In genomic region chr10:97722980-97723379, GRCh38 we compare ENCODE assay signal across 25 cellular contexts. TPM values are rescaled to one million over a fixed set of nuclear protein-coding genes. Genes with fewer than 3 reads are reported as not detected.
DNase-seq lines count a peak whose midpoint lies in the region; ATAC-seq and TF ChIP-seq lines count a peak whose summit lies in the region.
"Had no signal": no experiment of that assay in that cellular context is flagged by ENCODE, and none has a peak within 500 bp of the region (broad histone marks: within the 10 kb centered on the region; RNA-seq: fewer than 3 reads in every experiment).

No MANE protein-coding gene starts in this region.

- TF ChIP-seq CTCF in IMR-90 (conservative IDR thresholded peaks at IDR 0.05; ENCODE audit: low read depth, low read length) (no peak), epithelial cell of esophagus (IDR thresholded peaks at IDR 0.05; ENCODE audit: insufficient read depth, low read depth, low read length, missing control alignments) (no peak)

- H3K27ac ChIP-seq in IMR-90 (ENCODE audit: insufficient read depth, low read length) (no peak overlapping the region), stomach smooth muscle (ENCODE audit: low read length) (peak overlapping the region; percentile 24)
- H3K27ac ChIP-seq: heart right ventricle, SJSA1 had no signal

- peaks cover 5% of the 10 kb centered on the region; the same call in 1 of the 2 replicates for H3K9me1 ChIP-seq in IMR-90 (ENCODE audit: insufficient read depth, low read length)

- H3K9me3 ChIP-seq in IMR-90 (ENCODE audit: control insufficient read depth, insufficient read depth, low read length) (no peaks in the 10 kb centered on the region), stomach smooth muscle (ENCODE audit: control insufficient read depth in 2 of 2, low read length in 2 of 2) (no peaks in the 10 kb centered on the region)
- H3K9me3 ChIP-seq: heart right ventricle, Peyer's patch, SJSA1 had no signal

- H4K8ac ChIP-seq in IMR-90 (ENCODE audit: low read depth in 2 of 2, low read length in 2 of 2): no peak overlapping the region

- no peak overlapping the region for H2AK9ac ChIP-seq in IMR-90 (replicated peaks; ENCODE audit: low read depth, low read length, poor library complexity)

- no peak overlapping the region for H2BK5ac ChIP-seq in IMR-90 (ENCODE audit: low read depth, low read length, poor library complexity, severe bottlenecking)

- H3K27me3 ChIP-seq in IMR-90 (ENCODE audit: control insufficient read depth, insufficient read depth, low read length) (no peaks in the 10 kb centered on the region), stomach smooth muscle (ENCODE audit: control insufficient read depth in 1 of 2, insufficient read depth in 2 of 2, low read length in 2 of 2) (no peaks in the 10 kb centered on the region)
- H3K27me3 ChIP-seq: heart right ventricle, Peyer's patch, SJSA1 had no signal

- no peak overlapping the region for H3K4me2 ChIP-seq in IMR-90 (ENCODE audit: low read depth, low read length)

- H3K4me3 ChIP-seq in IMR-90 (ENCODE audit: insufficient read depth, low read depth, low read length): no peak overlapping the region
- no peak overlapping the region for H3K4me3 ChIP-seq in epithelial cell of esophagus (ENCODE audit: low read length)
- no peak overlapping the region for H3K4me3 ChIP-seq in stomach smooth muscle (ENCODE audit: low read length in 2 of 2)
- H3K4me3 ChIP-seq: heart right ventricle, Peyer's patch, SJSA1 had no signal

- 80% methylated on average over 1 of the region's 3 CpGs; no CpG with 5 or more reads in 1 of the 2 experiments for WGBS in IMR-90 (ENCODE audit: extremely low coverage in 2 of 2, insufficient read length in 1 of 2), 2 experiments

- 0 out of 2 replicates have a peak overlapping the region, but pooled peaks have one; percentile 1 for H3K23ac ChIP-seq in IMR-90 (ENCODE audit: low read depth, low read length)

- H2AK5ac ChIP-seq in IMR-90 (ENCODE audit: low read depth, low read length): no peak overlapping the region

- no peak overlapping the region for H4K91ac ChIP-seq in IMR-90 (ENCODE audit: insufficient read depth, low read depth, low read length)

- no peak overlapping the region for H2BK20ac ChIP-seq in IMR-90 (ENCODE audit: low read depth, low read length)

- H3K18ac ChIP-seq in IMR-90 (ENCODE audit: low read depth, low read length): no peak overlapping the region

- H3K9ac ChIP-seq in IMR-90 (ENCODE audit: low read depth, low read length): no peak overlapping the region
- no peak overlapping the region for H3K9ac ChIP-seq in stomach smooth muscle (ENCODE audit: low read length in 2 of 2)

- no peak for DNase-seq in IMR-90
- DNase-seq in epithelial cell of esophagus (ENCODE audit: low read depth): peak; percentile 34
- no peak for DNase-seq in cerebellum (ENCODE audit: low spot score)
- DNase-seq in NCI-H1417 (lab: John Stamatoyannopoulos, UW): no peak
- DNase-seq in NCI-H1930 (lab: John Stamatoyannopoulos, UW): no peak
- DNase-seq: activated CD4-positive, alpha-beta T cell treated with anti-CD3 and anti-CD28 coated beads for 1 hour; activated CD8-positive, alpha-beta T cell treated with anti-CD3 and anti-CD28 coated beads for 36 hours; activated effector memory CD4-positive, alpha-beta T cell treated with Interleukin-2 at 50 U/mL for 16 hours; activated naive CD8-positive, alpha-beta T cell treated with anti-CD3 and anti-CD28 coated beads, Interleukin-2, amount 10 ng/mL, durations not matched to agents 7 days and 5 days; CD4-positive, CD25-positive, alpha-beta regulatory T cell; central memory CD4-positive, alpha-beta T cell; EL; heart right ventricle; KG1; left cardiac atrium; NCI-H1694 treated with DMSO at 0.1 percent for 48 hours; NCI-H2171 treated with DMSO at 0.1 percent for 48 hours; NCI-H524; nucleus accumbens; T-helper 1 cell had no signal

- dilution Hi-C loops in IMR-90 (cut with HindIII; ENCODE audit: low sequenced_read_pairs, unreplicated experiment): no loop called here

- H2AFZ ChIP-seq in IMR-90 (replicated peaks; ENCODE audit: low read length, poor library complexity): no peak overlapping the region

- H3K36me3 ChIP-seq in IMR-90 (ENCODE audit: control insufficient read depth, insufficient read depth, low read length) (peaks cover 15% of the 10 kb centered on the region), stomach smooth muscle (ENCODE audit: control insufficient read depth in 2 of 2, insufficient read depth in 2 of 2, low read length in 2 of 2) (peaks cover 7 to 9% of the 10 kb centered on the region in 2 donors)
- H3K36me3 ChIP-seq: Peyer's patch had no signal

- no peak overlapping the region for H3K14ac ChIP-seq in IMR-90 (replicated peaks; ENCODE audit: low read depth, low read length)

- POLR2A ChIA-PET in IMR-90 (lab: Charles Lee; ENCODE audit: unreplicated experiment): interaction anchor here (0.5 kb wide), 1 partner anchor 299 kb away, joined by 3 read pairs; no protein-coding TSS in a partner anchor

- H3K4ac ChIP-seq in IMR-90 (ENCODE audit: low read depth, low read length): no peak overlapping the region

- in situ Hi-C loops in IMR-90 (cut with MboI; ENCODE audit: low sequenced_read_pairs): no loop called here

- TF ChIP-seq RAD21 in IMR-90 (IDR thresholded peaks at IDR 0.05; ENCODE audit: low read length): no peak

- intact Hi-C loops in IMR-90 (cut with micrococcal nuclease): no loop called here

- peaks cover 12 to 31% of the 10 kb centered on the region in 2 experiments for H3K79me1 ChIP-seq in IMR-90 (ENCODE audit: low read depth in 1 of 2, low read length in 2 of 2)

- H2BK15ac ChIP-seq in IMR-90 (ENCODE audit: low read depth, low read length): no peak overlapping the region

- H2BK120ac ChIP-seq in IMR-90 (ENCODE audit: low read depth, low read length): no peak overlapping the region

- CTCF ChIA-PET in IMR-90 (lab: Yijun Ruan, JAX): interaction anchor here (2.1 kb wide), 1 partner anchor 14 kb away, joined by 9 read pairs; no protein-coding TSS in a partner anchor

- peaks cover 14% of the 10 kb centered on the region for H4K20me1 ChIP-seq in IMR-90 (ENCODE audit: insufficient read depth, low read length)

- BruUV-seq in IMR-90 (replicated peaks; lab: Mats Ljungman, UMichigan): no TSS peak

- no peak for TF ChIP-seq POLR2A in IMR-90 (IDR thresholded peaks at IDR 0.05; ENCODE audit: low read depth, low read length)

- no peak overlapping the region for H4K5ac ChIP-seq in IMR-90 (ENCODE audit: low read depth, low read length)

- H3K4me1 ChIP-seq in IMR-90 (ENCODE audit: control insufficient read depth, insufficient read depth, low read length) (peaks cover 16% of the 10 kb centered on the region), stomach smooth muscle (ENCODE audit: control insufficient read depth, insufficient read depth, low read length) (peaks cover 26% of the 10 kb centered on the region)
- H3K4me1 ChIP-seq: SJSA1 had no signal

- ATAC-seq in IMR-90 (ENCODE audit: low read depth): no peak
- ATAC-seq: activated CD8-positive, alpha-beta T cell treated with anti-CD3 and anti-CD28 coated beads for 36 hours; heart right ventricle; left cardiac atrium had no signal

- H3K56ac ChIP-seq in IMR-90 (ENCODE audit: extremely low read depth, insufficient read depth, low read length): no peak overlapping the region

TF ChIP-seq in IMR-90, 13 proteins besides CTCF, POLR2A, EP300 and RAD21:
- TF ChIP-seq CHD1 (IDR thresholded peaks at IDR 0.05; ENCODE audit: low read depth, low read length): no peak
- TF ChIP-seq, protein P1, sequence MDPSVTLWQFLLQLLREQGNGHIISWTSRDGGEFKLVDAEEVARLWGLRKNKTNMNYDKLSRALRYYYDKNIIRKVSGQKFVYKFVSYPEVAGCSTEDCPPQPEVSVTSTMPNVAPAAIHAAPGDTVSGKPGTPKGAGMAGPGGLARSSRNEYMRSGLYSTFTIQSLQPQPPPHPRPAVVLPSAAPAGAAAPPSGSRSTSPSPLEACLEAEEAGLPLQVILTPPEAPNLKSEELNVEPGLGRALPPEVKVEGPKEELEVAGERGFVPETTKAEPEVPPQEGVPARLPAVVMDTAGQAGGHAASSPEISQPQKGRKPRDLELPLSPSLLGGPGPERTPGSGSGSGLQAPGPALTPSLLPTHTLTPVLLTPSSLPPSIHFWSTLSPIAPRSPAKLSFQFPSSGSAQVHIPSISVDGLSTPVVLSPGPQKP (IDR thresholded peaks at IDR 0.05; ENCODE audit: borderline replicate concordance, low read depth, low read length): no peak

RNA-seq across cellular contexts. Expression of gene MARVELD1, which starts 9.4 kb away (rescaled TPM):
- total RNA-seq in IMR-90 (2012; rRNA removed) (12.0 and 15.6 TPM in 2 replicates), cerebellum (3.6 TPM)
- 61.1 and 68.1 TPM in 2 replicates for polyA plus RNA-seq in IMR-90 (2012; rRNA removed)
- 58.1 and 69.3 TPM in 2 replicates for polyA plus RNA-seq in IMR-90 (2012; cell fraction: cytosol; rRNA removed)
- polyA plus RNA-seq in IMR-90 (2012; cell fraction: nucleus; rRNA removed; ENCODE audit: low replicate concordance): 57.1 and 59.0 TPM in 2 replicates
- polyA plus RNA-seq: CD4-positive, CD25-positive, alpha-beta regulatory T cell had no signal

RNA-seq across cellular contexts. Expression of gene ZFYVE27, which starts 13.9 kb away (rescaled TPM):
- total RNA-seq in IMR-90 (2012; rRNA removed): 12.8 and 13.1 TPM in 2 replicates
- 18.7 and 22.2 TPM in 2 replicates for polyA plus RNA-seq in IMR-90 (2012; rRNA removed)
- 12.2 and 16.5 TPM in 2 replicates for polyA plus RNA-seq in IMR-90 (2012; cell fraction: cytosol; rRNA removed)
- polyA plus RNA-seq in IMR-90 (2012; cell fraction: nucleus; rRNA removed; ENCODE audit: low replicate concordance): 83.7 and 91.3 TPM in 2 replicates
- total RNA-seq in cerebellum: 38.5 TPM

RNA-seq across cellular contexts. Expression of gene AVPI1, which starts 35.9 kb away (rescaled TPM):
- total RNA-seq in IMR-90 (2012; rRNA removed): 26.7 and 30.8 TPM in 2 replicates
- polyA plus RNA-seq in IMR-90 (2012; rRNA removed): 29.8 and 33.6 TPM in 2 replicates
- polyA plus RNA-seq in IMR-90 (2012; cell fraction: cytosol; rRNA removed): 26.3 and 37.5 TPM in 2 replicates
- 27.2 and 28.1 TPM in 2 replicates for polyA plus RNA-seq in IMR-90 (2012; cell fraction: nucleus; rRNA removed; ENCODE audit: low replicate concordance)
- 1.3 TPM for total RNA-seq in cerebellum

RNA-seq across cellular contexts. Expression of gene SFRP5, which starts 48.8 kb away (rescaled TPM):
- total RNA-seq in IMR-90 (2012; rRNA removed) (not detected in 2 replicates), cerebellum (1.5 TPM)
- polyA plus RNA-seq in IMR-90 (2012; rRNA removed): not detected in 2 replicates
- not detected in 2 replicates for polyA plus RNA-seq in IMR-90 (2012; cell fraction: cytosol; rRNA removed)
- polyA plus RNA-seq in IMR-90 (2012; cell fraction: nucleus; rRNA removed; ENCODE audit: low replicate concordance): not detected in 2 replicates
- total RNA-seq: CD4-positive, CD25-positive, alpha-beta regulatory T cell; dermis microvascular lymphatic vessel endothelial cell; pulmonary artery endothelial cell; SJSA1 had no signal

Comparison
In these comparisons a context has a peak if more than half of its experiments do, and no peak if none do; other contexts are left out.
1. RNA of gene AVPI1, which starts 35.9 kb away (total RNA-seq): 26.7 to 30.8 TPM in IMR-90; 1.3 TPM in cerebellum (single experiment); every median in the first group is over 10 times any median in the second.